28 cellular contexts compared by ENCODE assay signal in the genomic region with DNA sequence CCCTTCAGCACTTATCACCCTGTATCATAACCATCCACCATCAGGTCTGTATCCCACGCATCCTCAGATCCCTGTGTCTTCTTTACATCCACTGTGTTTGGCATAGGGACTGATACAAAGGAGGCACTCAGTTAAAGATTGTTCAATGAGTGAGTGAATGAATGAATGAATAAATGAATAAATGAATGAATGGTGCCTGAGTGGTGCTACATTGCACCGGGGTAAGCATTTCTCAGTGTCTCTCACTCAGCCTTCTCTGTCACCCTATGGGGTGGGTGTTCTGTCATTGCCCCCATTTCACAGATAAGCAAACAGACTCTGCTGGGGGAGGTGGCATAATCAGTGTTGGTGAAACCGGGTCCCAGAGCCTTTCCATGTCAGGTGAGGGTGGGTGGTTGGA. TPM values are rescaled to one million over a fixed set of nuclear protein-coding genes. Genes with fewer than 3 reads are reported as not detected.
DNase-seq lines count a peak whose midpoint lies in the region; ATAC-seq, FAIRE-seq and TF ChIP-seq lines count a peak whose summit lies in the region.
"Had no signal": no experiment of that assay in that cellular context is flagged by ENCODE, and none has a peak within 500 bp of the region (broad histone marks: within the 10 kb centered on the region; RNA-seq: fewer than 3 reads in every experiment).

No MANE protein-coding gene starts in this region.

- no peaks in the 10 kb centered on the region for H3K36me3 ChIP-seq in HEK293 (ENCODE audit: control insufficient read depth in 2 of 2, insufficient read depth in 1 of 2, low read length in 2 of 2)

- no peaks in the 10 kb centered on the region for H3K27me3 Mint-ChIP-seq in activated CD4-positive, alpha-beta T cell treated with anti-CD3 and anti-CD28 coated beads, Interleukin-2, amount 10 ng/mL, durations not matched to agents 7 days and 5 days
- no peaks in the 10 kb centered on the region for H3K27me3 Mint-ChIP-seq in activated naive CD8-positive, alpha-beta T cell treated with anti-CD3 and anti-CD28 coated beads, Interleukin-2, amount 50 U/mL, for 24 hours
- no peaks in the 10 kb centered on the region for H3K27me3 Mint-ChIP-seq in stimulated activated memory B cell treated with anti-CD40 and anti-IgM and Interleukin-4, amounts not matched to agents 10 μg/mL and 1 μg/mL and 100 μg/mL, for 72 hours

- no peak for FAIRE-seq in urothelium cell line (lab: Jason Lieb, UNC)
- FAIRE-seq: A204.1, GM18507, kidney, TTC549 had no signal

- H3K4me3 Mint-ChIP-seq in activated CD4-positive, alpha-beta T cell treated with anti-CD3 and anti-CD28 coated beads, Interleukin-2, amount 10 ng/mL, durations not matched to agents 7 days and 5 days: no peak overlapping the region
- no peak overlapping the region for H3K4me3 Mint-ChIP-seq in activated naive CD8-positive, alpha-beta T cell treated with anti-CD3 and anti-CD28 coated beads, Interleukin-2, amount 50 U/mL, for 24 hours
- H3K4me3 Mint-ChIP-seq in stimulated activated memory B cell treated with anti-CD40 and anti-IgM and Interleukin-4, amounts not matched to agents 10 μg/mL and 1 μg/mL and 100 μg/mL, for 72 hours: no peak overlapping the region
- H3K4me3 Mint-ChIP-seq: endodermal cell had no signal

- H3K9me3 ChIP-seq in HEK293 (ENCODE audit: control insufficient read depth, insufficient read depth, low read depth, low read length): no peaks in the 10 kb centered on the region

- CTCF ChIA-PET in activated CD4-positive, alpha-beta T cell treated with anti-CD3 and anti-CD28 coated beads, Interleukin-2, amount 10 ng/mL, durations not matched to agents 7 days and 5 days (lab: Charles Lee): interaction anchor here (0.9 kb wide), 1 partner anchor 71 kb away, joined by 3 read pairs; no protein-coding TSS in a partner anchor
- CTCF ChIA-PET in HEK293 (lab: Yijun Ruan, JAX): no interaction called here

- H3K4me3 ChIP-seq in HEK293 (ENCODE audit: low read depth, low read length): no peak overlapping the region

- no peak for DNase-seq in activated CD4-positive, alpha-beta T cell treated with anti-CD3 and anti-CD28 coated beads, Interleukin-2, amount 10 ng/mL, durations not matched to agents 7 days and 5 days
- no peak for DNase-seq in activated CD4-positive, alpha-beta T cell treated with anti-CD3 and anti-CD28 coated beads, Interleukin-2, amount 50 U/mL, for 48 hours
- no peak for DNase-seq in activated naive CD8-positive, alpha-beta T cell treated with anti-CD3 and anti-CD28 coated beads, Interleukin-2, amount 50 U/mL, for 24 hours
- no peak for DNase-seq in NCI-H2107 (lab: John Stamatoyannopoulos, UW)
- DNase-seq in urothelium cell line (ENCODE audit: low spot score): no peak
- DNase-seq: activated CD4-positive, CD25-positive, alpha-beta regulatory T cell treated with anti-CD3 and anti-CD28 coated beads, Interleukin-2, amount 50 U/mL, for 72 hours; central memory CD4-positive, alpha-beta T cell; COR-L47; endodermal cell; foreskin fibroblast; GDM1; HCEC 1CT; head of caudate nucleus; kidney; NCI-H226; right cardiac atrium; RPMI8226; stimulated activated CD4-positive, alpha-beta T cell treated with anti-CD3 and anti-CD28 coated beads, Interleukin-2, amount 100 ng/mL, for 24 hours; substantia nigra; T-helper 1 cell had no signal

- H3K36me3 Mint-ChIP-seq in activated CD4-positive, alpha-beta T cell treated with anti-CD3 and anti-CD28 coated beads, Interleukin-2, amount 10 ng/mL, durations not matched to agents 7 days and 5 days (ENCODE audit: low read depth): peaks cover 11% of the 10 kb centered on the region
- H3K36me3 Mint-ChIP-seq in activated naive CD8-positive, alpha-beta T cell treated with anti-CD3 and anti-CD28 coated beads, Interleukin-2, amount 50 U/mL, for 24 hours (ENCODE audit: low read depth): no peaks in the 10 kb centered on the region
- no peaks in the 10 kb centered on the region for H3K36me3 Mint-ChIP-seq in stimulated activated memory B cell treated with anti-CD40 and anti-IgM and Interleukin-4, amounts not matched to agents 10 μg/mL and 1 μg/mL and 100 μg/mL, for 72 hours

- no peak for ATAC-seq in activated naive CD8-positive, alpha-beta T cell treated with anti-CD3 and anti-CD28 coated beads, Interleukin-2, amount 50 U/mL, for 24 hours
- no peak for ATAC-seq in stimulated activated memory B cell treated with anti-CD40 and anti-IgM and Interleukin-4, amounts not matched to agents 10 μg/mL and 1 μg/mL and 100 μg/mL, for 72 hours
- ATAC-seq in GM21576 (IDR thresholded peaks at IDR 0.05; ENCODE audit: unreplicated experiment): no peak
- ATAC-seq: activated naive CD4-positive, alpha-beta T cell treated with anti-CD3 and anti-CD28 coated beads, Interleukin-2, amount 50 U/mL, for 72 hours; esophagus mucosa; right cardiac atrium had no signal

- no peaks in the 10 kb centered on the region for H3K4me1 ChIP-seq in HEK293 (ENCODE audit: control insufficient read depth, insufficient read depth, low read length)

- TF ChIP-seq CTCF in HEK293 (tag by site-specific recombination; IDR thresholded peaks at IDR 0.05): no peak

- POLR2A ChIA-PET in activated CD4-positive, alpha-beta T cell treated with anti-CD3 and anti-CD28 coated beads, Interleukin-2, amount 10 ng/mL, durations not matched to agents 7 days and 5 days (lab: Charles Lee): no interaction called here
- POLR2A ChIA-PET in HEK293 (lab: Yijun Ruan, JAX): no interaction called here

- peak overlapping the region; percentile 44 for H3K27ac Mint-ChIP-seq in activated CD4-positive, alpha-beta T cell treated with anti-CD3 and anti-CD28 coated beads, Interleukin-2, amount 10 ng/mL, durations not matched to agents 7 days and 5 days
- peak overlapping the region; percentile 59 for H3K27ac Mint-ChIP-seq in activated naive CD8-positive, alpha-beta T cell treated with anti-CD3 and anti-CD28 coated beads, Interleukin-2, amount 50 U/mL, for 24 hours
- H3K27ac Mint-ChIP-seq in stimulated activated memory B cell treated with anti-CD40 and anti-IgM and Interleukin-4, amounts not matched to agents 10 μg/mL and 1 μg/mL and 100 μg/mL, for 72 hours: peak overlapping the region; percentile 89
- H3K27ac Mint-ChIP-seq: endodermal cell had no signal

- H3K27ac ChIP-seq in HEK293 (ENCODE audit: extremely low read depth, low read depth, low read length): no peak overlapping the region

- H3K4me1 Mint-ChIP-seq in activated CD4-positive, alpha-beta T cell treated with anti-CD3 and anti-CD28 coated beads, Interleukin-2, amount 10 ng/mL, durations not matched to agents 7 days and 5 days: peaks cover 93% of the 10 kb centered on the region
- H3K4me1 Mint-ChIP-seq in activated naive CD8-positive, alpha-beta T cell treated with anti-CD3 and anti-CD28 coated beads, Interleukin-2, amount 50 U/mL, for 24 hours: peaks cover 90% of the 10 kb centered on the region
- peaks cover 91% of the 10 kb centered on the region for H3K4me1 Mint-ChIP-seq in stimulated activated memory B cell treated with anti-CD40 and anti-IgM and Interleukin-4, amounts not matched to agents 10 μg/mL and 1 μg/mL and 100 μg/mL, for 72 hours

- H3K9me3 Mint-ChIP-seq in activated CD4-positive, alpha-beta T cell treated with anti-CD3 and anti-CD28 coated beads, Interleukin-2, amount 10 ng/mL, durations not matched to agents 7 days and 5 days: peaks cover 3% of the 10 kb centered on the region
- H3K9me3 Mint-ChIP-seq in activated naive CD8-positive, alpha-beta T cell treated with anti-CD3 and anti-CD28 coated beads, Interleukin-2, amount 50 U/mL, for 24 hours: no peaks in the 10 kb centered on the region
- no peaks in the 10 kb centered on the region for H3K9me3 Mint-ChIP-seq in stimulated activated memory B cell treated with anti-CD40 and anti-IgM and Interleukin-4, amounts not matched to agents 10 μg/mL and 1 μg/mL and 100 μg/mL, for 72 hours
- H3K9me3 Mint-ChIP-seq: endodermal cell had no signal

TF ChIP-seq in HEK293, 187 proteins besides CTCF, POLR2A, EP300 and RAD21:
- TF ChIP-seq ZNF24 (tag by site-specific recombination; IDR thresholded peaks at IDR 0.05): peak; percentile 68; the same call in 1 of the 2 replicates
- TF ChIP-seq ZNF266 (tag by site-specific recombination; IDR thresholded peaks at IDR 0.05; ENCODE audit: low read depth): no peak

RNA-seq across cellular contexts. Expression of a gene that starts 56.6 kb away (rescaled TPM):
- total RNA-seq in activated CD4-positive, alpha-beta T cell treated with anti-CD3 and anti-CD28 coated beads, Interleukin-2, amount 10 ng/mL, durations not matched to agents 7 days and 5 days: 10 to 100 TPM; 62.7 to 65.2 TPM
